In the genomic region with DNA sequence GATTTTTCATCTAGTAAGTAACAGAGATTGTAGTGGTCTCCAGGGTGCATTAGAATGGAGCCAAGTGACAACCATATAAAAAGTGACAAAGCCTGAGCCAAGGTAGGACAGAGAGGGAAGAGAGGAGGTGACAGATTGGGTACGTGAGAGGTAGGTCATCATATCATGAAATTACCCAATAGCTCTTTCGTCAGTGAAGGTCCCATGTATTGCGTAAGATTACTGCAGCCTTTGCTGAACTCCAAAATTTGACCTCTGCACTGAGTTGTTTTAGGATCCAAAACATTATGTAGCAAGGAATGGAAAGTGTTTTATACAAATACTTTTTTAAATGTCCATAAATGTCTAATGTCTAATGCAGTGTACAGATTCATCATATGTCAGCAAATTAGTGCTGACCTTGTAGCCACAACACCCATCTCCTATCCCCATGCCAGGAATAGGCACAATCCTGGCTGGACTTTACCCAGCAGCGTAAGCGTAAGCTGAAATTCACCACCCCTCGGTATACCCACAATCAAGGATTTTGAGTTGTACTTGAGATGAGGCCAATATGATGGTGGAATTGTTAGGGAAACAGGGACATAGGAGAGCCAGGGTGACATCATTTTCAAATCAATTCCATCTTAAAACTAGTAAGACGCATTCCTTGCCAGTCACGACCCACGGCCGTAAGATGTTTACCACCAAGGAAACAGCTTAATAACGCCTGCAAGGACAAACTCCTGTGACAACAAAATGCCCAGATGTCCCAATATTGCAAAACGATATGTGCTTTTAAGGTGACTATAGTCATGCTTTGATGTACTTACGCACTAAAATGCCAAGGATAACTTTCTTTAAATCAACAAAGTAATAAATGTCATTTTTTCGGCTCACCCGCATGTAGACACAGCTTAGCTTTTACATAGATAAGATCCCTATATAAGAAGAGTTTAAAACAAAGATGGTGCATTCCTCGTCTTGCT, we compare ENCODE assay signal across 20 cellular contexts. TPM values are rescaled to one million over a fixed set of nuclear protein-coding genes. Genes with fewer than 3 reads are reported as not detected.
"Had no signal": no experiment of that assay in that cellular context is flagged by ENCODE, and none has a peak within 500 bp of the region (broad histone marks: within the 10 kb centered on the region; RNA-seq: fewer than 3 reads in every experiment).

No MANE protein-coding gene starts in this region.

- H3K36me3 Mint-ChIP-seq: activated naive CD4-positive, alpha-beta T cell treated with anti-CD3 and anti-CD28 coated beads, Interleukin-2, amount 50 U/mL, for 24 hours; brain; stimulated activated naive B cell treated with anti-CD40 and anti-IgM and Interleukin-4, amounts not matched to agents 10 μg/mL and 1 μg/mL and 100 μg/mL, for 72 hours; WTC11 had no signal

- H3K4me3 ChIP-seq: mucosa of descending colon, sigmoid colon, smooth muscle cell, transverse colon, uterus had no signal

- H3K27ac Mint-ChIP-seq: activated naive CD4-positive, alpha-beta T cell treated with anti-CD3 and anti-CD28 coated beads, Interleukin-2, amount 50 U/mL, for 24 hours; brain; stimulated activated naive B cell treated with anti-CD40 and anti-IgM and Interleukin-4, amounts not matched to agents 10 μg/mL and 1 μg/mL and 100 μg/mL, for 72 hours; WTC11 had no signal

- H3K27me3 ChIP-seq: sigmoid colon, transverse colon, uterus had no signal

- H3K27me3 Mint-ChIP-seq: activated naive CD4-positive, alpha-beta T cell treated with anti-CD3 and anti-CD28 coated beads, Interleukin-2, amount 50 U/mL, for 24 hours; stimulated activated naive B cell treated with anti-CD40 and anti-IgM and Interleukin-4, amounts not matched to agents 10 μg/mL and 1 μg/mL and 100 μg/mL, for 72 hours had no signal

- ATAC-seq: mucosa of descending colon; stimulated activated naive B cell treated with anti-CD40 and anti-IgM and Interleukin-4, amounts not matched to agents 10 μg/mL and 1 μg/mL and 100 μg/mL, for 72 hours; WTC11 had no signal

- H3K4me1 Mint-ChIP-seq: activated naive CD4-positive, alpha-beta T cell treated with anti-CD3 and anti-CD28 coated beads, Interleukin-2, amount 50 U/mL, for 24 hours; brain; stimulated activated naive B cell treated with anti-CD40 and anti-IgM and Interleukin-4, amounts not matched to agents 10 μg/mL and 1 μg/mL and 100 μg/mL, for 72 hours; WTC11 had no signal

- H3K9me3 ChIP-seq: mucosa of descending colon, sigmoid colon, transverse colon, uterus had no signal

- H3K4me3 Mint-ChIP-seq: activated naive CD4-positive, alpha-beta T cell treated with anti-CD3 and anti-CD28 coated beads, Interleukin-2, amount 50 U/mL, for 24 hours; brain; neural crest cell; stimulated activated naive B cell treated with anti-CD40 and anti-IgM and Interleukin-4, amounts not matched to agents 10 μg/mL and 1 μg/mL and 100 μg/mL, for 72 hours; WTC11 had no signal

- DNase-seq: activated gamma-delta T cell treated with Interleukin-2 at 50 U/mL for 16 hours; activated T-cell treated with anti-CD3 and anti-CD28 coated beads, Interleukin-2, amount 50 U/mL, for 1 hour; aorta; head of caudate nucleus; hypothalamus; mesendoderm; mucosa of descending colon; occipital lobe; sigmoid colon; stimulated activated CD4-positive, alpha-beta T cell treated with anti-CD3 and anti-CD28 coated beads, Interleukin-15, amount 100 ng/mL, for 24 hours; stimulated activated naive B cell treated with anti-CD40 and anti-IgM and Interleukin-4, amounts not matched to agents 10 μg/mL and 1 μg/mL and 100 μg/mL, for 72 hours; T1000; transverse colon; uterus had no signal

- H3K36me3 ChIP-seq: sigmoid colon, transverse colon, uterus had no signal

- H3K4me1 ChIP-seq: sigmoid colon, transverse colon, uterus had no signal

- H3K9me3 Mint-ChIP-seq: activated naive CD4-positive, alpha-beta T cell treated with anti-CD3 and anti-CD28 coated beads, Interleukin-2, amount 50 U/mL, for 24 hours; neural crest cell; WTC11 had no signal

RNA-seq across cellular contexts. Expression of a gene that starts 38.1 kb away (rescaled TPM):
- total RNA-seq: cardiac septum had no signal
